Comparison of ENCODE assay signal across 25 cellular contexts in genomic region chr14:67607646-67608045, GRCh38.
"Had no signal": no experiment of that assay in that cellular context is flagged by ENCODE, and none has a peak within 500 bp of the region (broad histone marks: within the 10 kb centered on the region; RNA-seq: fewer than 3 reads in every experiment).

No MANE protein-coding gene starts in this region.

- H3K9ac ChIP-seq: neural progenitor cell, parathyroid adenoma had no signal

- H3K4me1 ChIP-seq: parathyroid adenoma, psoas muscle, right lobe of liver, sigmoid colon, stomach, suprapubic skin, testis, tibial artery, transverse colon, upper lobe of right lung, uterus had no signal

- H2AFZ ChIP-seq: neural progenitor cell, parathyroid adenoma had no signal

- DNase-seq: natural killer cell; occipital lobe; ovary; posterior cingulate gyrus; psoas muscle; right cardiac atrium; right lobe of liver; sigmoid colon; small intestine; stimulated activated CD4-positive, alpha-beta T cell treated with anti-CD3 and anti-CD28 coated beads, Interleukin-15, amount 100 ng/mL, for 24 hours; stimulated activated CD4-positive, alpha-beta T cell treated with anti-CD3 and anti-CD28 coated beads, Interleukin-2, amount 100 ng/mL, for 24 hours; stimulated activated CD4-positive, alpha-beta T cell treated with anti-CD3 and anti-CD28 coated beads, Interleukin-2, amount 100 ng/mL, for 48 hours; stimulated activated CD4-positive, alpha-beta T cell treated with anti-CD3 and anti-CD28 coated beads, Interleukin-4, amount 100 ng/mL, for 24 hours; stimulated activated naive B cell treated with anti-CD40 and anti-IgM and Interleukin-4, amounts not matched to agents 10 μg/mL and 1 μg/mL and 100 μg/mL, for 72 hours; stimulated activated naive CD4-positive, alpha-beta T cell treated with Interleukin-2 at 50 U/mL for 16 hours; stomach; testis; tibial artery; transverse colon; upper lobe of right lung; uterus had no signal

- FAIRE-seq: small intestine had no signal

- H3K9me3 ChIP-seq: ovary, psoas muscle, right lobe of liver, sigmoid colon, stomach, suprapubic skin, testis, tibial artery, transverse colon, upper lobe of right lung, uterus had no signal

- H3K4me3 ChIP-seq: neural progenitor cell, ovary, psoas muscle, right lobe of liver, sigmoid colon, stomach, suprapubic skin, testis, tibial artery, transverse colon, upper lobe of right lung, uterus had no signal

- H3K79me2 ChIP-seq: parathyroid adenoma had no signal

- ATAC-seq: natural killer cell; psoas muscle; right cardiac atrium; right lobe of liver; stimulated activated effector memory CD8-positive, alpha-beta T cell treated with anti-CD3 and anti-CD28 coated beads, Interleukin-12 subunit alpha, Interleukin-12 subunit beta, amount 100 ng/mL, for 72 hours; stimulated activated naive B cell treated with anti-CD40 and anti-IgM and Interleukin-4, amounts not matched to agents 10 μg/mL and 1 μg/mL and 100 μg/mL, for 72 hours; upper lobe of right lung had no signal

- H3K27ac ChIP-seq: neural progenitor cell, ovary, parathyroid adenoma, psoas muscle, right lobe of liver, sigmoid colon, stomach, suprapubic skin, testis, tibial artery, transverse colon, upper lobe of right lung, uterus had no signal

- H3K36me3 ChIP-seq: neural progenitor cell, ovary, right lobe of liver, sigmoid colon, stomach, suprapubic skin, tibial artery, transverse colon, upper lobe of right lung, uterus had no signal

- H3K27me3 ChIP-seq: ovary, right lobe of liver, sigmoid colon, suprapubic skin, testis, transverse colon, upper lobe of right lung, uterus had no signal

- H3K4me2 ChIP-seq: neural progenitor cell had no signal
